15 cellular contexts compared by ENCODE assay signal in the genomic region with DNA sequence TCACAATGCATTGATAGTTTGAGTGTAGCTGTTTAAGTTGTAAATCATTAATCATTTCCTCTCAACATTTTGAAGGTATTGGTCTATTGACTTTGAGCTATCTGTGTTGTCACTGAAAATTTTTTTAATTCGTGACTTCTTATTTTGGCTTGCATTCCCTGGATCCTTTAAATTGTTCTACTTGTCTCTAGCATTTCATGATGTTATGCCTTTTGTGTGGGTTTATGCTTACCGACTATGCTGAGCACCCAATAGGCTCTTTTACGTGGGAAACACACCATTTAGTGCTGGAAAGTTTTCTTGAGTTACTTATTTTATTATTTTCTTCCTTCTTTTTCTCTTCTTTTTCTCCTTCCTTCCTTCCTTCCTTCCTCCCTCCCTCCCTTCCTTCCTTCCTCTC.
DNase-seq lines count a peak whose midpoint lies in the region.
"Had no signal": no experiment of that assay in that cellular context is flagged by ENCODE, and none has a peak within 500 bp of the region (broad histone marks: within the 10 kb centered on the region; RNA-seq: fewer than 3 reads in every experiment).

No MANE protein-coding gene starts in this region.

- H3K9ac ChIP-seq in SK-N-MC (ENCODE audit: insufficient read length): peak overlapping the region; percentile 71
- H3K9ac ChIP-seq: BLaER1 treated with 17β-estradiol and CSF1 and Interleukin-3, amounts not matched to agents 10 nM and 100 nM had no signal

- H3K9me3 ChIP-seq in SK-N-MC (ENCODE audit: low read depth, low read length): no peaks in the 10 kb centered on the region
- H3K9me3 ChIP-seq: BLaER1 treated with 17β-estradiol and CSF1 and Interleukin-3, amounts not matched to agents 10 nM and 100 nM; Caco-2 had no signal

- H3K27ac ChIP-seq in SK-N-MC: peak overlapping the region; percentile 99
- H3K27ac ChIP-seq: BLaER1 treated with 17β-estradiol and CSF1 and Interleukin-3, amounts not matched to agents 10 nM and 100 nM; C4-2B had no signal

- H3K4me3 ChIP-seq in SK-N-MC: peak overlapping the region; percentile 67
- H3K4me3 ChIP-seq: BLaER1 treated with 17β-estradiol and CSF1 and Interleukin-3, amounts not matched to agents 10 nM and 100 nM had no signal

- no peaks in the 10 kb centered on the region for H3K36me3 ChIP-seq in SK-N-MC (ENCODE audit: insufficient read depth, low read length)
- H3K36me3 ChIP-seq: BLaER1 treated with 17β-estradiol and CSF1 and Interleukin-3, amounts not matched to agents 10 nM and 100 nM had no signal

- DNase-seq in SK-N-MC (ENCODE audit: low read depth, low spot score) (peak; percentile 90), kidney tubule cell (ENCODE audit: low spot score) (peak; percentile 14), SIG-M5 treated with dmso at 0.1 percent for 504 hours (lab: John Stamatoyannopoulos, UW; ENCODE audit: unreplicated experiment) (no peak), SKM-1 treated with dmso at 0.1 percent for 144 hours (lab: John Stamatoyannopoulos, UW; ENCODE audit: unreplicated experiment) (no peak), pons (ENCODE audit: low spot score) (no peak)
- DNase-seq: 8988T; AML-193; Caco-2; Calu3; CD4-positive, alpha-beta T cell; CD8-positive, alpha-beta T cell; DMS79 treated with DMSO at 0.1 percent for 48 hours; GF-D8 had no signal

Comparison
In these comparisons a context has a peak if more than half of its experiments do, and no peak if none do; other contexts are left out.
1. DNase-seq: peak in SK-N-MC (single experiment) and kidney tubule cell (single experiment); none in SIG-M5 treated with dmso at 0.1 percent for 504 hours (single experiment), SKM-1 treated with dmso at 0.1 percent for 144 hours (single experiment) and pons (single experiment).